7 cellular contexts compared by ENCODE assay signal in the genomic region with DNA sequence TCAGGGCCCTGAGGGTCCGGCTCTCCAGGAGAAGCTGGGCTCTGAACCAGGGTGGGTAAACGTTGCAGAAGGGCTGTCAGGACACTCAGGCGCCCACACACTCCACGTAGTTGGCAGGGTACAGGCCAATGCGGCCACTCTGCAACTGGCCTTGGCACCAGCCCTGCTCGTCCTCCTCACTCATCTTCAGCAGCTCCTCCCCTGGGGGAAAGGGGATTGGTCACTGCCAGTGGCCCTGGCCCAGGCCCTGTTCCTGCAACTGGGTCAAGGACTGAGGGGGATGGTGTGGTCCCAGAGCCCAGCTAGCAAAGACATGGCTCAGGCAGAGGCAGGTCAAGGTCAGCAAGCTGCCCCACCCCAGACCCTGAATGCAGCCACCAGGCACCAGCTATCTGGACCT. TPM values are rescaled to one million over a fixed set of nuclear protein-coding genes. Genes with fewer than 3 reads are reported as not detected.
DNase-seq lines count a peak whose midpoint lies in the region; ATAC-seq, FAIRE-seq and TF ChIP-seq lines count a peak whose summit lies in the region.

No MANE protein-coding gene starts in this region.

- WGBS in HepG2 (ENCODE audit: low lambda C conversion rate), result 55% methylated on average over 2 of the region's 6 CpGs

- H3K4me1 Mint-ChIP-seq in IgD-negative memory B cell, result peaks cover 14 to 25% (median 19%) of the 10 kb centered on the region in 3 donors

- peaks cover 2% of the 10 kb centered on the region for H3K36me3 Mint-ChIP-seq in IgD-negative memory B cell

- BruUV-seq in HepG2 (replicated peaks; lab: Mats Ljungman, UMichigan), result no TSS peak

- peaks cover 0 to 3% (median 0%) of the 10 kb centered on the region in 3 donors for H3K9me3 Mint-ChIP-seq in IgD-negative memory B cell

- in situ Hi-C loops in HepG2 (cut with HindIII; ENCODE audit: extremely low pct_ligation_motif_present, low pct_unique_long_range_greater_than_20kb), result loop anchor here (5.0 kb wide), 2 partner anchors 69 to 174 kb away; a partner anchor contains a TSS

- peaks cover 41% of the 10 kb centered on the region for H3K79me2 ChIP-seq in HepG2 (ENCODE audit: insufficient read depth, low read length)

- CTCF ChIA-PET in HepG2 (lab: Yijun Ruan, JAX; ENCODE audit: low intra/inter-chr PET ratio, low total read pairs), result interaction anchor here (1.6 to 3.9 kb wide), 2 partner anchors 81 to 177 kb away, joined by 13 to 27 read pairs; a partner anchor contains a TSS

- H3K4me3 ChIP-seq in HepG2 (replicated peaks in 1 of 3; ENCODE audit: insufficient read depth in 1 of 3, low read depth in 2 of 3, low read length in 3 of 3), result peak overlapping the region in 1 of 3 experiments; percentile 75; a peak in 1 of 6 replicates

- POLR2A ChIA-PET in HepG2 (lab: Yijun Ruan, JAX), result interaction anchor here (0.6 to 4.7 kb wide), 12 partner anchors 10 to 93 kb away, joined by 3 to 81 read pairs (median 6); a partner anchor contains a TSS

- DNase-seq in HepG2 (ENCODE audit: low spot score), result peak; percentile 70
- DNase-seq in substantia nigra (lab: John Stamatoyannopoulos, UW), result peak in 3 of 49 donors; percentile 45 to 65 (median 54)
- no peak for DNase-seq in stimulated activated naive CD4-positive, alpha-beta T cell treated with Interleukin-2 at 50 U/mL for 16 hours (lab: John Stamatoyannopoulos, UW)

- intact Hi-C loops in HepG2 (cut with micrococcal nuclease; ENCODE audit: unreplicated experiment), result loop anchor here (1.0 kb wide), 3 partner anchors 9 to 177 kb away; no protein-coding TSS in a partner anchor

- ATAC-seq in HepG2 (peak; percentile 50), HG03095 (IDR thresholded peaks at IDR 0.05; ENCODE audit: unreplicated experiment) (no peak), GM18868 (IDR thresholded peaks at IDR 0.05; ENCODE audit: unreplicated experiment) (no peak)

- H3K4me1 ChIP-seq in HepG2 (ENCODE audit: insufficient read depth, low read length), result peaks cover 59% of the 10 kb centered on the region

- TF ChIP-seq RAD21 in HepG2 (CRISPR knock-in tag; IDR thresholded peaks at IDR 0.05), result no peak

- TF ChIP-seq CTCF in HepG2 (CRISPR knock-in tag; IDR thresholded peaks at IDR 0.05), result no peak

- H3K4me2 ChIP-seq in HepG2 (ENCODE audit: low read depth, low read length), result peak overlapping the region; percentile 89

- H3K9ac ChIP-seq in HepG2 (ENCODE audit: insufficient read depth, low read depth, low read length), result peak overlapping the region; percentile 93

- 0 out of 2 replicates have a peak, but pooled peaks cover 3% of the 10 kb centered on the region for H4K20me1 ChIP-seq in HepG2 (ENCODE audit: insufficient read depth, low read length)

- no peaks in the 10 kb centered on the region for H3K9me3 ChIP-seq in HepG2 (ENCODE audit: low read length)

- H3K27me3 ChIP-seq in HepG2 (ENCODE audit: control insufficient read depth in 1 of 2, insufficient read depth in 2 of 2, low read length in 2 of 2), result no peaks in the 10 kb centered on the region; a peak in 1 of 5 replicates

- H3K4me3 Mint-ChIP-seq in IgD-negative memory B cell, result peak overlapping the region; percentile 97 to 100 (median 98)

- peak; percentile 77 for FAIRE-seq in HepG2 (lab: Jason Lieb, UNC)

- no peak overlapping the region for H2AFZ ChIP-seq in HepG2 (ENCODE audit: low read length)

- H3K27me3 Mint-ChIP-seq in IgD-negative memory B cell, result no peaks in the 10 kb centered on the region

- H3K27ac Mint-ChIP-seq in IgD-negative memory B cell, result peak overlapping the region; percentile 99 to 100 (median 100)

- peak overlapping the region; percentile 100 for H3K27ac ChIP-seq in angular gyrus (ENCODE audit: low read depth, low read length)
- peak overlapping the region; percentile 84 for H3K27ac ChIP-seq in HepG2 (ENCODE audit: extremely low read length, insufficient read depth, low read length)
- H3K27ac ChIP-seq in substantia nigra (ENCODE audit: low read depth, low read length, poor library complexity, severe bottlenecking), result peak overlapping the region; percentile 100

- TF ChIP-seq POLR2A in HepG2 (IDR thresholded peaks at IDR 0.05; ENCODE audit: insufficient read depth in 1 of 2, low read depth in 2 of 2, low read length in 2 of 2), result peak in 1 of 2 experiments; percentile 44; a peak in 1 of 4 replicates

- TF ChIP-seq EP300 in HepG2 (IDR thresholded peaks at IDR 0.05; ENCODE audit: low read depth in 2 of 2, low read length in 2 of 2), result peak in 1 of 2 experiments; percentile 50; a peak in 2 of 4 replicates
- TF ChIP-seq EP300 in HepG2 (CRISPR knock-in tag; IDR thresholded peaks at IDR 0.05; ENCODE audit: borderline replicate concordance), result no peak; the same call in 1 of the 2 replicates

- H3K36me3 ChIP-seq in HepG2 (replicated peaks in 1 of 2; ENCODE audit: control insufficient read depth in 1 of 2, insufficient read depth in 2 of 2, low read length in 2 of 2), result peaks cover 18 to 50% of the 10 kb centered on the region in 2 experiments

RNA-seq across cellular contexts. Expression of a gene that starts 1.2 kb away (rescaled TPM):
- polyA plus RNA-seq in IgD-negative memory B cell, result 98.6 TPM
- total RNA-seq in HepG2 (2016; rRNA removed; fragmentation: Illumina TruSeq; extraction: Trizol), result 67.9 and 75.3 TPM in 2 replicates
- 26.0 and 28.5 TPM in 2 replicates for total RNA-seq in HepG2 (2016; cell fraction: cytosol; rRNA removed; fragmentation: Illumina TruSeq; extraction: Trizol; ENCODE audit: low read depth)
- 60.7 and 78.7 TPM in 2 replicates for total RNA-seq in HepG2 (2016; cell fraction: insoluble cytoplasmic fraction; rRNA removed; fragmentation: Illumina TruSeq; extraction: Trizol)
- 25.6 and 29.2 TPM in 2 replicates for total RNA-seq in HepG2 (2016; cell fraction: membrane; rRNA removed; fragmentation: Illumina TruSeq; extraction: Trizol)
- total RNA-seq in HepG2 (2016; cell fraction: nucleus; rRNA removed; fragmentation: Illumina TruSeq; extraction: Trizol), result 63.0 and 73.9 TPM in 2 replicates
- 32.3 and 40.5 TPM in 2 replicates for polyA plus RNA-seq in HepG2 (2011; rRNA removed)
- polyA plus RNA-seq in HepG2 (2011; cell fraction: cytosol; rRNA removed), result 49.9 and 52.5 TPM in 2 replicates
- 135 and 137 TPM in 2 replicates for polyA plus RNA-seq in HepG2 (2011; cell fraction: nucleus; rRNA removed)
- 36.2 and 56.4 TPM in 2 replicates for polyA plus RNA-seq in HepG2 (2012)
- 5.1 and 6.2 TPM in 2 replicates for polyA plus RNA-seq in HepG2 (2016; cell fraction: cytosol; fragmentation: Illumina TruSeq; extraction: Trizol; ENCODE audit: low read depth)
- polyA plus RNA-seq in HepG2 (2016; cell fraction: insoluble cytoplasmic fraction; fragmentation: Illumina TruSeq; extraction: Trizol; ENCODE audit: low read depth), result 34.1 and 42.3 TPM in 2 replicates
- 10.4 and 11.9 TPM in 2 replicates for polyA plus RNA-seq in HepG2 (2016; cell fraction: membrane; fragmentation: Illumina TruSeq; extraction: Trizol; ENCODE audit: low read depth)
- polyA plus RNA-seq in HepG2 (2016; cell fraction: nucleus; fragmentation: Illumina TruSeq; extraction: Trizol; ENCODE audit: insufficient read depth, low read depth), result 93.3 and 105 TPM in 2 replicates
- 128 and 215 TPM in 2 replicates for polyA minus RNA-seq in HepG2 (2011; rRNA and poly(A)+ RNA removed; ENCODE audit: low replicate concordance)
- polyA minus RNA-seq in HepG2 (2011; cell fraction: cytosol; rRNA and poly(A)+ RNA removed), result 18.9 and 27.2 TPM in 2 replicates
- 108 and 119 TPM in 2 replicates for polyA minus RNA-seq in HepG2 (2011; cell fraction: nucleus; rRNA and poly(A)+ RNA removed)

RNA-seq across cellular contexts. Expression of a gene that starts 8.4 kb away (rescaled TPM):
- polyA plus RNA-seq in IgD-negative memory B cell, result not detected
- 86.4 and 93.3 TPM in 2 replicates for total RNA-seq in HepG2 (2016; rRNA removed; fragmentation: Illumina TruSeq; extraction: Trizol)
- 23.5 and 25.6 TPM in 2 replicates for total RNA-seq in HepG2 (2016; cell fraction: cytosol; rRNA removed; fragmentation: Illumina TruSeq; extraction: Trizol; ENCODE audit: low read depth)
- 85.9 and 101 TPM in 2 replicates for total RNA-seq in HepG2 (2016; cell fraction: insoluble cytoplasmic fraction; rRNA removed; fragmentation: Illumina TruSeq; extraction: Trizol)
- total RNA-seq in HepG2 (2016; cell fraction: membrane; rRNA removed; fragmentation: Illumina TruSeq; extraction: Trizol), result 44.9 and 52.0 TPM in 2 replicates
- total RNA-seq in HepG2 (2016; cell fraction: nucleus; rRNA removed; fragmentation: Illumina TruSeq; extraction: Trizol), result 48.3 and 58.6 TPM in 2 replicates
- 47.9 and 56.8 TPM in 2 replicates for polyA plus RNA-seq in HepG2 (2011; rRNA removed)
- 46.8 and 58.3 TPM in 2 replicates for polyA plus RNA-seq in HepG2 (2011; cell fraction: cytosol; rRNA removed)
- polyA plus RNA-seq in HepG2 (2011; cell fraction: nucleus; rRNA removed), result 69.7 and 70.5 TPM in 2 replicates
- polyA plus RNA-seq in HepG2 (2012), result 37.6 and 45.0 TPM in 2 replicates
- 19.9 and 22.2 TPM in 2 replicates for polyA plus RNA-seq in HepG2 (2016; cell fraction: cytosol; fragmentation: Illumina TruSeq; extraction: Trizol; ENCODE audit: low read depth)
- polyA plus RNA-seq in HepG2 (2016; cell fraction: insoluble cytoplasmic fraction; fragmentation: Illumina TruSeq; extraction: Trizol; ENCODE audit: low read depth), result 75.8 and 91.5 TPM in 2 replicates
- 36.6 and 40.8 TPM in 2 replicates for polyA plus RNA-seq in HepG2 (2016; cell fraction: membrane; fragmentation: Illumina TruSeq; extraction: Trizol; ENCODE audit: low read depth)
- 92.3 and 96.2 TPM in 2 replicates for polyA plus RNA-seq in HepG2 (2016; cell fraction: nucleus; fragmentation: Illumina TruSeq; extraction: Trizol; ENCODE audit: insufficient read depth, low read depth)
- 46.1 and 86.9 TPM in 2 replicates for polyA minus RNA-seq in HepG2 (2011; rRNA and poly(A)+ RNA removed; ENCODE audit: low replicate concordance)
- 31.6 and 35.2 TPM in 2 replicates for polyA minus RNA-seq in HepG2 (2011; cell fraction: cytosol; rRNA and poly(A)+ RNA removed)
- polyA minus RNA-seq in HepG2 (2011; cell fraction: nucleus; rRNA and poly(A)+ RNA removed), result 26.5 and 27.4 TPM in 2 replicates

RNA-seq across cellular contexts. Expression of a gene that starts 36.9 kb away (rescaled TPM):
- 30.6 TPM for polyA plus RNA-seq in IgD-negative memory B cell
- 83.4 and 88.1 TPM in 2 replicates for total RNA-seq in HepG2 (2016; rRNA removed; fragmentation: Illumina TruSeq; extraction: Trizol)
- total RNA-seq in HepG2 (2016; cell fraction: cytosol; rRNA removed; fragmentation: Illumina TruSeq; extraction: Trizol; ENCODE audit: low read depth), result 42.2 and 43.5 TPM in 2 replicates
- total RNA-seq in HepG2 (2016; cell fraction: insoluble cytoplasmic fraction; rRNA removed; fragmentation: Illumina TruSeq; extraction: Trizol), result 83.5 and 97.1 TPM in 2 replicates
- 57.3 and 60.8 TPM in 2 replicates for total RNA-seq in HepG2 (2016; cell fraction: membrane; rRNA removed; fragmentation: Illumina TruSeq; extraction: Trizol)
- 58.4 and 60.1 TPM in 2 replicates for total RNA-seq in HepG2 (2016; cell fraction: nucleus; rRNA removed; fragmentation: Illumina TruSeq; extraction: Trizol)
- polyA plus RNA-seq in HepG2 (2011; rRNA removed), result 66.8 and 71.4 TPM in 2 replicates
- polyA plus RNA-seq in HepG2 (2011; cell fraction: cytosol; rRNA removed), result 52.8 and 58.0 TPM in 2 replicates
- polyA plus RNA-seq in HepG2 (2011; cell fraction: nucleus; rRNA removed), result 181 and 193 TPM in 2 replicates
- 46.8 and 59.0 TPM in 2 replicates for polyA plus RNA-seq in HepG2 (2012)
- 33.5 and 35.4 TPM in 2 replicates for polyA plus RNA-seq in HepG2 (2016; cell fraction: cytosol; fragmentation: Illumina TruSeq; extraction: Trizol; ENCODE audit: low read depth)
- polyA plus RNA-seq in HepG2 (2016; cell fraction: insoluble cytoplasmic fraction; fragmentation: Illumina TruSeq; extraction: Trizol; ENCODE audit: low read depth), result 91.3 and 93.6 TPM in 2 replicates
- 43.2 and 43.8 TPM in 2 replicates for polyA plus RNA-seq in HepG2 (2016; cell fraction: membrane; fragmentation: Illumina TruSeq; extraction: Trizol; ENCODE audit: low read depth)
- 125 and 136 TPM in 2 replicates for polyA plus RNA-seq in HepG2 (2016; cell fraction: nucleus; fragmentation: Illumina TruSeq; extraction: Trizol; ENCODE audit: insufficient read depth, low read depth)
- polyA minus RNA-seq in HepG2 (2011; rRNA and poly(A)+ RNA removed; ENCODE audit: low replicate concordance), result 62.5 and 94.9 TPM in 2 replicates
- 19.2 and 26.2 TPM in 2 replicates for polyA minus RNA-seq in HepG2 (2011; cell fraction: cytosol; rRNA and poly(A)+ RNA removed)
- 62.4 and 65.9 TPM in 2 replicates for polyA minus RNA-seq in HepG2 (2011; cell fraction: nucleus; rRNA and poly(A)+ RNA removed)

Comparison
In these comparisons a context has a peak if more than half of its experiments do, and no peak if none do; other contexts are left out.
1. RNA of a gene that starts 8.4 kb away (polyA plus RNA-seq): 19.9 to 96.2 TPM in HepG2; not detected in IgD-negative memory B cell (single experiment); every median in the first group is over 10 times any median in the second.
2. Peak in every context shown above with its lines, with median percentiles within 50 percentile points of each other: H3K27ac ChIP-seq.